ENCODE assay signal across 9 cellular contexts in genomic region chr3:165206454-165207266, GRCh38. TPM values are rescaled to one million over a fixed set of nuclear protein-coding genes. Genes with fewer than 3 reads are reported as not detected.
DNase-seq lines count a peak whose midpoint lies in the region; ATAC-seq and TF ChIP-seq lines count a peak whose summit lies in the region.
"Had no signal": no experiment of that assay in that cellular context is flagged by ENCODE, and none has a peak within 500 bp of the region (broad histone marks: within the 10 kb centered on the region; RNA-seq: fewer than 3 reads in every experiment).

No MANE protein-coding gene starts in this region.

- peak; percentile 93 for ATAC-seq in GM18519 (IDR thresholded peaks at IDR 0.05; ENCODE audit: low FRiP score, unreplicated experiment)
- ATAC-seq in HG02970 (IDR thresholded peaks at IDR 0.05; ENCODE audit: low FRiP score, unreplicated experiment) = peak; percentile 96
- ATAC-seq in lung (ENCODE audit: insufficient read depth, low FRiP score) = peak; percentile 73

- H3K36me3 ChIP-seq in duodenal mucosa (ENCODE audit: control insufficient read depth in 1 of 2, insufficient read depth in 2 of 2, low read length in 2 of 2) (no peaks in the 10 kb centered on the region), lung (ENCODE audit: control insufficient read depth in 2 of 2, insufficient read depth in 2 of 2, low read length in 2 of 2) (no peaks in the 10 kb centered on the region), stomach smooth muscle (ENCODE audit: control insufficient read depth in 2 of 2, insufficient read depth in 2 of 2, low read length in 2 of 2) (no peaks in the 10 kb centered on the region)

- H3K27me3 ChIP-seq in duodenal mucosa (ENCODE audit: control insufficient read depth in 1 of 2, insufficient read depth in 2 of 2, low read length in 2 of 2) (peaks cover 0 to 10% of the 10 kb centered on the region in 2 donors), lung (ENCODE audit: control insufficient read depth, insufficient read depth) (no peaks in the 10 kb centered on the region), stomach smooth muscle (ENCODE audit: control insufficient read depth in 1 of 2, insufficient read depth in 2 of 2, low read length in 2 of 2) (no peaks in the 10 kb centered on the region)

- H3K27ac ChIP-seq in duodenal mucosa (ENCODE audit: low read depth, low read length) = no peak overlapping the region
- H3K27ac ChIP-seq in lung (ENCODE audit: low read depth in 1 of 2, low read length in 1 of 2) = no peak overlapping the region
- no peak overlapping the region for H3K27ac ChIP-seq in stomach smooth muscle (ENCODE audit: low read length)

- H3K9ac ChIP-seq in duodenal mucosa (ENCODE audit: low read depth in 1 of 2, low read length in 2 of 2) (peak overlapping the region in 1 of 2 donors; percentile 21), stomach smooth muscle (ENCODE audit: low read length in 2 of 2) (peak overlapping the region in 1 of 2 donors; percentile 21)

- peak; percentile 34 for TF ChIP-seq CTCF in lung (IDR thresholded peaks at IDR 0.05; ENCODE audit: control extremely low read depth, extremely low read depth)

- H3K4me3 ChIP-seq in duodenal mucosa (ENCODE audit: low read depth in 1 of 2, low read length in 2 of 2) = peak overlapping the region; percentile 63 to 64
- no peak overlapping the region for H3K4me3 ChIP-seq in lung
- H3K4me3 ChIP-seq in stomach smooth muscle (ENCODE audit: low read length in 2 of 2) = peak overlapping the region; percentile 57 to 73

- 19 to 22% methylated on average over 26 of the region's 26 CpGs for WGBS in lung, 2 donors

- DNase-seq in AML-193 (lab: John Stamatoyannopoulos, UW) = peak; percentile 30 to 36
- DNase-seq in NCI-H146 treated with DMSO at 0.1 percent for 48 hours (lab: John Stamatoyannopoulos, UW; ENCODE audit: unreplicated experiment) = peak; percentile 84
- peak; percentile 9 to 68 for DNase-seq in SW 1271 (lab: John Stamatoyannopoulos, UW)
- DNase-seq in lung (ENCODE audit: low spot score) = peak; percentile 62

- no peaks in the 10 kb centered on the region for H3K4me1 ChIP-seq in duodenal mucosa (ENCODE audit: control insufficient read depth in 1 of 2, insufficient read depth in 2 of 2, low read length in 2 of 2)
- H3K4me1 ChIP-seq in lung (ENCODE audit: control insufficient read depth in 2 of 2, insufficient read depth in 2 of 2, low read length in 2 of 2) = no peaks in the 10 kb centered on the region
- H3K4me1 ChIP-seq in stomach smooth muscle (ENCODE audit: control insufficient read depth, insufficient read depth, low read length) = no peaks in the 10 kb centered on the region

- H3K9me3 ChIP-seq in duodenal mucosa (ENCODE audit: control insufficient read depth in 1 of 2, low read length in 2 of 2) = no peaks in the 10 kb centered on the region
- H3K9me3 ChIP-seq in lung (ENCODE audit: control insufficient read depth in 2 of 2, insufficient read depth in 1 of 2, low read length in 1 of 2) = no peaks in the 10 kb centered on the region
- H3K9me3 ChIP-seq in stomach smooth muscle (ENCODE audit: control insufficient read depth in 2 of 2, low read length in 2 of 2) = no peaks in the 10 kb centered on the region

RNA-seq across cellular contexts. Expression of gene SLITRK3, which starts 10.5 kb away (rescaled TPM):
- total RNA-seq in lung = under 1 TPM; 0.28 to 0.68 TPM
- under 1 TPM in 1 of 2 donors, not detected in 1; 0.02 TPM for polyA plus RNA-seq in lung
- total RNA-seq: T-helper 2 cell treated with Interferon-gamma antibody and Interleukin-4, amounts not matched to agents 100 ng/mL and 5 ng/mL, for 36 hours had no signal

Comparison
In these comparisons a context has a peak if more than half of its experiments do, and no peak if none do; other contexts are left out.
1. DNase-seq: peak in every context shown above with its lines; median percentile 84 in NCI-H146 treated with DMSO at 0.1 percent for 48 hours; 62 in lung; 38 in SW 1271; 33 in AML-193.